Comparison of ENCODE assay signal across 29 cellular contexts in genomic region chr6:109058620-109059019, GRCh38. TPM values are rescaled to one million over a fixed set of nuclear protein-coding genes. Genes with fewer than 3 reads are reported as not detected.
DNase-seq lines count a peak whose midpoint lies in the region; ATAC-seq, FAIRE-seq and TF ChIP-seq lines count a peak whose summit lies in the region.
"Had no signal": no experiment of that assay in that cellular context is flagged by ENCODE, and none has a peak within 500 bp of the region (broad histone marks: within the 10 kb centered on the region; RNA-seq: fewer than 3 reads in every experiment).

No MANE protein-coding gene starts in this region.

- peaks cover 26 to 44% of the 10 kb centered on the region in 2 donors for H3K4me1 Mint-ChIP-seq in effector memory CD8-positive, alpha-beta T cell (ENCODE audit: low read depth in 2 of 2)
- H3K4me1 Mint-ChIP-seq in natural killer cell treated with Interleukin-12 subunit alpha and Interleukin-12 subunit beta and Interleukin-15 and Interleukin-18, amount 100 ng/mL, for 72 hours (ENCODE audit: low read depth in 2 of 2): peaks cover 27 to 41% of the 10 kb centered on the region in 2 donors

- H3K4me2 ChIP-seq in A549: peak overlapping the region; percentile 58; the same call in 1 of the 3 replicates
- H3K4me2 ChIP-seq: SK-N-SH had no signal

- no peak for TF ChIP-seq CTCF in A549 (IDR thresholded peaks at IDR 0.05)
- no peak for TF ChIP-seq CTCF in HL-60 (IDR thresholded peaks at IDR 0.05; ENCODE audit: insufficient read depth, low read length)

- TF ChIP-seq RAD21 in A549 (conservative IDR thresholded peaks at IDR 0.05 in 1 of 2, IDR thresholded peaks at IDR 0.05 in 1 of 2): no peak

- peaks cover 2% of the 10 kb centered on the region for H3K36me3 Mint-ChIP-seq in effector memory CD8-positive, alpha-beta T cell (ENCODE audit: insufficient read depth)
- H3K36me3 Mint-ChIP-seq in natural killer cell treated with Interleukin-12 subunit alpha and Interleukin-12 subunit beta and Interleukin-15 and Interleukin-18, amount 100 ng/mL, for 72 hours: no peaks in the 10 kb centered on the region
- H3K36me3 Mint-ChIP-seq: type B pancreatic cell had no signal

- FAIRE-seq in A549 (lab: Jason Lieb, UNC): no peak
- FAIRE-seq: colon had no signal

- no peaks in the 10 kb centered on the region for H3K9me3 ChIP-seq in A549
- H3K9me3 ChIP-seq: BLaER1, breast epithelium, HAP-1, MG63, SK-N-SH had no signal

- TF ChIP-seq POLR2A in A549 (IDR thresholded peaks at IDR 0.05; ENCODE audit: low read length): no peak

- peaks cover 14% of the 10 kb centered on the region for H3K4me1 ChIP-seq in A549
- H3K4me1 ChIP-seq: foreskin keratinocyte had no signal

- no peak overlapping the region for H3K4me3 Mint-ChIP-seq in effector memory CD8-positive, alpha-beta T cell
- peak overlapping the region; percentile 48 for H3K4me3 Mint-ChIP-seq in natural killer cell treated with Interleukin-12 subunit alpha and Interleukin-12 subunit beta and Interleukin-15 and Interleukin-18, amount 100 ng/mL, for 72 hours
- H3K4me3 Mint-ChIP-seq: activated naive CD4-positive, alpha-beta T cell treated with anti-CD3 and anti-CD28 coated beads for 36 hours; activated T-cell treated with anti-CD3 and anti-CD28 coated beads, Interleukin-2, amount 50 U/mL, for 24 hours; type B pancreatic cell had no signal

- H3K9me3 Mint-ChIP-seq in effector memory CD8-positive, alpha-beta T cell: no peaks in the 10 kb centered on the region
- no peaks in the 10 kb centered on the region for H3K9me3 Mint-ChIP-seq in natural killer cell treated with Interleukin-12 subunit alpha and Interleukin-12 subunit beta and Interleukin-15 and Interleukin-18, amount 100 ng/mL, for 72 hours
- H3K9me3 Mint-ChIP-seq: activated naive CD4-positive, alpha-beta T cell treated with anti-CD3 and anti-CD28 coated beads for 36 hours; activated T-cell treated with anti-CD3 and anti-CD28 coated beads, Interleukin-2, amount 50 U/mL, for 24 hours had no signal

- 80% methylated on average over 2 of the region's 2 CpGs for WGBS in A549 (ENCODE audit: missing lambda C conversion rate)

- no peak for TF ChIP-seq EP300 in A549 (IDR thresholded peaks at IDR 0.05)

- no peaks in the 10 kb centered on the region for H3K27me3 Mint-ChIP-seq in effector memory CD8-positive, alpha-beta T cell
- no peaks in the 10 kb centered on the region for H3K27me3 Mint-ChIP-seq in natural killer cell treated with Interleukin-12 subunit alpha and Interleukin-12 subunit beta and Interleukin-15 and Interleukin-18, amount 100 ng/mL, for 72 hours
- H3K27me3 Mint-ChIP-seq: activated T-cell treated with anti-CD3 and anti-CD28 coated beads, Interleukin-2, amount 50 U/mL, for 24 hours; type B pancreatic cell had no signal

- H3K27ac ChIP-seq in A549: peak overlapping the region in 1 of 2 experiments; percentile 11; a peak in 1 of 6 replicates
- H3K27ac ChIP-seq in HL-60 (replicated peaks): peak overlapping the region; percentile 54
- H3K27ac ChIP-seq: BLaER1, foreskin keratinocyte had no signal

- ATAC-seq in A549: no peak
- ATAC-seq in effector memory CD8-positive, alpha-beta T cell (replicated peaks): no peak
- ATAC-seq in natural killer cell treated with Interleukin-12 subunit alpha and Interleukin-12 subunit beta and Interleukin-15 and Interleukin-18, amount 100 ng/mL, for 72 hours: no peak
- ATAC-seq in GM19455 (IDR thresholded peaks at IDR 0.05; ENCODE audit: unreplicated experiment): no peak
- ATAC-seq: esophagus mucosa, foreskin keratinocyte, left colon had no signal

- DNase-seq in A549 (ENCODE audit: low read depth in 1 of 2, low spot score in 1 of 2): no peak
- no peak for DNase-seq in HL-60 (ENCODE audit: low read depth in 1 of 2, low spot score in 1 of 2)
- DNase-seq in effector memory CD8-positive, alpha-beta T cell: no peak
- no peak for DNase-seq in natural killer cell treated with Interleukin-12 subunit alpha and Interleukin-12 subunit beta and Interleukin-15 and Interleukin-18, amount 100 ng/mL, for 72 hours (ENCODE audit: low spot score)
- DNase-seq in D341Med (ENCODE audit: low spot score): no peak
- DNase-seq in NCI-H1417 treated with DMSO at 0.1 percent for 48 hours (lab: John Stamatoyannopoulos, UW): no peak
- no peak for DNase-seq in NCI-H1694 treated with DMSO at 0.1 percent for 48 hours (lab: John Stamatoyannopoulos, UW)
- DNase-seq: activated CD4-positive, alpha-beta T cell treated with anti-CD3 and anti-CD28 coated beads for 4 hours; activated naive CD4-positive, alpha-beta T cell treated with anti-CD3 and anti-CD28 coated beads for 36 hours; activated T-cell treated with anti-CD3 and anti-CD28 coated beads, Interleukin-2, amount 50 U/mL, for 24 hours; amniotic stem cell; effector CD4-positive, alpha-beta T cell; KBM-7; left colon; MG63; NCI-H1417; NCI-H446; NCI-H82; occipital lobe; SK-N-SH; T-helper 2 cell had no signal

- H3K27ac Mint-ChIP-seq in effector memory CD8-positive, alpha-beta T cell: peak overlapping the region; percentile 88 to 93
- peak overlapping the region in 1 of 2 donors; percentile 84 for H3K27ac Mint-ChIP-seq in natural killer cell treated with Interleukin-12 subunit alpha and Interleukin-12 subunit beta and Interleukin-15 and Interleukin-18, amount 100 ng/mL, for 72 hours
- H3K27ac Mint-ChIP-seq: activated T-cell treated with anti-CD3 and anti-CD28 coated beads, Interleukin-2, amount 50 U/mL, for 24 hours; type B pancreatic cell had no signal

- POLR2A ChIA-PET in A549 (lab: Yijun Ruan, JAX): no interaction called here

- no peaks in the 10 kb centered on the region for H3K27me3 ChIP-seq in HL-60 (ENCODE audit: insufficient read depth, poor library complexity, severe bottlenecking)
- H3K27me3 ChIP-seq: BLaER1, breast epithelium, foreskin keratinocyte, MG63 had no signal

- CTCF ChIA-PET in A549 (lab: Yijun Ruan, JAX): interaction anchor here (0.6 kb wide), 2 partner anchors 93 to 1900 kb away, joined by 3 read pairs; no protein-coding TSS in a partner anchor

- H3K4me3 ChIP-seq in A549 (no peak overlapping the region), HL-60 (replicated peaks; ENCODE audit: insufficient read depth, low read length) (no peak overlapping the region)
- H3K4me3 ChIP-seq: BLaER1, breast epithelium, HAP-1, MG63 had no signal

TF ChIP-seq in A549, 52 proteins besides CTCF, POLR2A, EP300 and RAD21:
- TF ChIP-seq MYC (IDR thresholded peaks at IDR 0.05; ENCODE audit: borderline replicate concordance, low read length): no peak
- TF ChIP-seq MAFK (IDR thresholded peaks at IDR 0.05; ENCODE audit: partially characterized antibody): peak; percentile 8
- TF ChIP-seq BCL3 (IDR thresholded peaks at IDR 0.05): no peak

RNA-seq across cellular contexts. Expression of gene SESN1, which starts 36.0 kb away (rescaled TPM):
- polyA plus RNA-seq in A549 (2011; rRNA removed) (12.2 and 13.9 TPM in 2 replicates), A549 (2017; fragmentation: RNase III; extraction: RNeasy Plus Mini Kit Qiagen cat#74134 plus additional on column Dnase treatment) (7.8 to 8.7 TPM (median 7.9 TPM) in 3 replicates)
- polyA plus RNA-seq in A549 (2012; cell fraction: cytosol; rRNA removed): 1.8 and 2.5 TPM in 2 replicates
- polyA plus RNA-seq in A549 (2012; cell fraction: nucleus; rRNA removed): 1.8 and 3.6 TPM in 2 replicates
- 8.9 and 11.6 TPM in 2 replicates for polyA minus RNA-seq in A549 (2011; rRNA and poly(A)+ RNA removed)
- total RNA-seq in natural killer cell treated with Interleukin-12 subunit alpha and Interleukin-12 subunit beta and Interleukin-15 and Interleukin-18, amount 100 ng/mL, for 72 hours: 1 to 10 TPM; 7.4 to 9.6 TPM

RNA-seq across cellular contexts. Expression of gene CEP57L1, which starts 36.7 kb away (rescaled TPM):
- 16.4 and 20.5 TPM in 2 replicates for polyA plus RNA-seq in A549 (2011; rRNA removed)
- 5.0 and 6.2 TPM in 2 replicates for polyA plus RNA-seq in A549 (2012; cell fraction: cytosol; rRNA removed)
- polyA plus RNA-seq in A549 (2012; cell fraction: nucleus; rRNA removed): 2.8 and 4.4 TPM in 2 replicates
- polyA plus RNA-seq in A549 (2017; fragmentation: RNase III; extraction: RNeasy Plus Mini Kit Qiagen cat#74134 plus additional on column Dnase treatment): 8.0 to 8.9 TPM (median 8.9 TPM) in 3 replicates
- polyA minus RNA-seq in A549 (2011; rRNA and poly(A)+ RNA removed): 8.9 and 9.8 TPM in 2 replicates
- 10 to 100 TPM; 14.4 to 29.3 TPM for total RNA-seq in natural killer cell treated with Interleukin-12 subunit alpha and Interleukin-12 subunit beta and Interleukin-15 and Interleukin-18, amount 100 ng/mL, for 72 hours
